Comparison of ENCODE assay signal across 18 cellular contexts in the genomic region with DNA sequence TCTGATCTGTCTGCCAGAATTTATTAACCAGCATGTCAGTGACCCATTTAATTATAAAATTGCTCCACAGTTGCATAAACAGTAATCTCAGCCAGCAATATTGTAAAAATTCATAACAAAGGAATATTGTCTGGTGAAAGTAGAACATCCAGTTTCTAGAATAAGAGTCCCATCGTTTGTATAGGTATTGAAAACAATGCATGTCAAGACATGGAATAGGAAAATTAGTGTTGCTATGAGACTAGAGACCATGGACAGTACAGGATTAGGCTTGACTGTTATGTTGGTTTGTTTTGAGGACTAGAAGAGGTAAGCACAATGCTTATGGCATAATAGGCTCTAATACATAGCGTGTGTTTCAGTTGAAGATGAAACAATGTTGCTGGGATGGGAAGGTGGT. TPM values are rescaled to one million over a fixed set of nuclear protein-coding genes. Genes with fewer than 3 reads are reported as not detected.
DNase-seq lines count a peak whose midpoint lies in the region; ATAC-seq, FAIRE-seq and TF ChIP-seq lines count a peak whose summit lies in the region.
"Had no signal": no experiment of that assay in that cellular context is flagged by ENCODE, and none has a peak within 500 bp of the region (broad histone marks: within the 10 kb centered on the region; RNA-seq: fewer than 3 reads in every experiment).

No MANE protein-coding gene starts in this region.

- H3K4me3 Mint-ChIP-seq in T-helper 17 cell: peak overlapping the region; percentile 43
- H3K4me3 Mint-ChIP-seq in nephron progenitor cell: no peak overlapping the region
- H3K4me3 Mint-ChIP-seq: B cell; CD4-positive, CD25-positive, alpha-beta regulatory T cell; GM23338 had no signal

- peak overlapping the region; percentile 9 for H3K27ac Mint-ChIP-seq in T-helper 17 cell
- H3K27ac Mint-ChIP-seq in nephron progenitor cell: peak overlapping the region; percentile 7
- H3K27ac Mint-ChIP-seq: B cell, GM23338 had no signal

- DNase-seq in D721Med (ENCODE audit: insufficient read length, low spot score) (no peak), NCI-H1048 (lab: John Stamatoyannopoulos, UW) (peak; percentile 77), T-helper 17 cell (no peak), nephron progenitor cell (no peak)
- DNase-seq in stimulated activated CD8-positive, alpha-beta memory T cell treated with anti-CD3 and anti-CD28 coated beads, Interleukin-4, amount 100 ng/mL, for 48 hours: no peak
- DNase-seq: CD4-positive, CD25-positive, alpha-beta regulatory T cell; COR-L47; GDM1; NCI-H1092; NCI-H2081 treated with DMSO at 0.1 percent for 48 hours; NCI-H510A treated with DMSO at 0.1 percent for 48 hours; PC-9; SIG-M5 had no signal

- H3K9me3 Mint-ChIP-seq in nephron progenitor cell: no peaks in the 10 kb centered on the region
- H3K9me3 Mint-ChIP-seq: CD4-positive, CD25-positive, alpha-beta regulatory T cell; GM23338 had no signal

- no peaks in the 10 kb centered on the region for H3K27me3 Mint-ChIP-seq in T-helper 17 cell
- H3K27me3 Mint-ChIP-seq in nephron progenitor cell (ENCODE audit: low read depth, poor library complexity): no peaks in the 10 kb centered on the region
- H3K27me3 Mint-ChIP-seq: B cell; CD4-positive, CD25-positive, alpha-beta regulatory T cell had no signal

- FAIRE-seq in D721Med (lab: Jason Lieb, UNC): peak; percentile 92

- no peak for ATAC-seq in T-helper 17 cell
- ATAC-seq in HG03039 (IDR thresholded peaks at IDR 0.05; ENCODE audit: unreplicated experiment): no peak
- ATAC-seq in GM21529 (IDR thresholded peaks at IDR 0.05; ENCODE audit: unreplicated experiment): no peak
- ATAC-seq in HG03139 (IDR thresholded peaks at IDR 0.05; ENCODE audit: unreplicated experiment): no peak
- ATAC-seq: GM23338 had no signal

- peaks cover 6% of the 10 kb centered on the region for H3K36me3 Mint-ChIP-seq in T-helper 17 cell (ENCODE audit: low read depth)
- H3K36me3 Mint-ChIP-seq in nephron progenitor cell (ENCODE audit: low read depth): peaks cover 47% of the 10 kb centered on the region

- H3K9me3 ChIP-seq in T-helper 17 cell (ENCODE audit: control insufficient read depth, low read length, poor library complexity, severe bottlenecking): no peaks in the 10 kb centered on the region

- no peak for TF ChIP-seq CTCF in D721Med (IDR thresholded peaks at IDR 0.05; ENCODE audit: insufficient read depth, missing control alignments)
- no peak for TF ChIP-seq CTCF in nephron progenitor cell (IDR thresholded peaks at IDR 0.05)

- H3K4me1 Mint-ChIP-seq in T-helper 17 cell (peaks cover 16% of the 10 kb centered on the region), nephron progenitor cell (peaks cover 4% of the 10 kb centered on the region)

RNA-seq across cellular contexts. Expression of gene ATF6, which starts 37.1 kb away (rescaled TPM):
- 10 to 100 TPM; 17.0 to 18.6 TPM for total RNA-seq in T-helper 17 cell

RNA-seq across cellular contexts. Expression of gene DUSP12, which starts 53.6 kb away (rescaled TPM):
- 10 to 100 TPM; 17.2 to 24.8 TPM for total RNA-seq in T-helper 17 cell
